ENCODE assay signal across 28 cellular contexts in the genomic region with DNA sequence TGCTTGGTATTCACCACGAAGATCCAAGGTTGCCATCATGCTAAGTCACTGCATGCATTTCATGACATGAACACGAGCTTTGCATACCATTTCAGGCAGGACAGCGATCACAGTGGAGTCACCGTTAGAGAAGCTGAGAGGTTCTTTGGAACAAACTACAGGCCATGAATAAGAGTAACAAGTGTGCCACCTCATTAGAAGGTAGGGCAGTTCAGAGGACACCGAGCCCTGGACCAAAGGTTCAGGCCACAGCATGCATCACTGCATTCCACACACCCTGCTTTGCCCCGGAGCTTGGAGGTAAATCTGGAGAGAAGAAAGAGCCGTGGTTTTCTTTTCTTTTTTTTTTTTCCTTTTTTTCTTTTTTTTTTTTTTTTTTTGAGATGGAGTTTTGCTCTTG.
DNase-seq lines count a peak whose midpoint lies in the region; ATAC-seq, FAIRE-seq and TF ChIP-seq lines count a peak whose summit lies in the region.
"Had no signal": no experiment of that assay in that cellular context is flagged by ENCODE, and none has a peak within 500 bp of the region (broad histone marks: within the 10 kb centered on the region; RNA-seq: fewer than 3 reads in every experiment).

No MANE protein-coding gene starts in this region.

- DNase-seq in EL = peak; percentile 42
- DNase-seq in RCC 7860 (ENCODE audit: low spot score) = peak; percentile 35
- DNase-seq in choroid plexus epithelial cell (ENCODE audit: low read depth) = peak; percentile 5
- peak; percentile 46 to 60 for DNase-seq in trophoblast cell
- DNase-seq in GM03348 (ENCODE audit: low spot score) = no peak
- no peak for DNase-seq in NCI-H2107 (lab: John Stamatoyannopoulos, UW)
- no peak for DNase-seq in PC-3
- DNase-seq in NCI-H1694 (lab: John Stamatoyannopoulos, UW) = no peak
- DNase-seq: activated CD4-positive, alpha-beta T cell treated with anti-CD3 and anti-CD28 coated beads for 36 hours; activated CD8-positive, alpha-beta memory T cell treated with anti-CD3 and anti-CD28 coated beads for 24 hours; activated gamma-delta T cell; activated naive CD8-positive, alpha-beta T cell treated with anti-CD3 and anti-CD28 coated beads, Interleukin-2, amount 10 ng/mL, durations not matched to agents 7 days and 5 days; activated T-cell treated with anti-CD3 and anti-CD28 coated beads, Interleukin-2, amount 50 U/mL, for 24 hours; C1 segment of cervical spinal cord; Caco-2; DND-41; left ventricle myocardium superior; midbrain; natural killer cell; NCI-H1105 treated with DMSO at 0.1 percent for 48 hours; NCI-H2029; NCI-H774; spleen; stimulated activated CD4-positive, alpha-beta T cell treated with anti-CD3 and anti-CD28 coated beads, Interleukin-2, amount 100 ng/mL, for 48 hours; upper lobe of right lung had no signal

- H4K8ac ChIP-seq in trophoblast cell (ENCODE audit: low read depth, low read length) = no peak overlapping the region

- H2BK12ac ChIP-seq in trophoblast cell (ENCODE audit: low read length) = peak overlapping the region; percentile 45

- peaks cover 0 to 12% of the 10 kb centered on the region in 2 experiments for H3K4me1 ChIP-seq in trophoblast cell (ENCODE audit: control insufficient read depth in 1 of 2, insufficient read depth in 2 of 2, low read length in 2 of 2)
- no peaks in the 10 kb centered on the region for H3K4me1 ChIP-seq in PC-3 (ENCODE audit: insufficient read depth, low read length)
- H3K4me1 ChIP-seq: spleen, upper lobe of right lung had no signal

- H2BK120ac ChIP-seq in trophoblast cell (ENCODE audit: insufficient read depth, low read length, poor library complexity) = no peak overlapping the region

- intact Hi-C loops in PC-3 (cut with micrococcal nuclease) = no loop called here

- no peak overlapping the region for H4K91ac ChIP-seq in trophoblast cell (ENCODE audit: low read depth, low read length)

- no peaks in the 10 kb centered on the region for H3F3A ChIP-seq in PC-3 (ENCODE audit: low read length, unreplicated experiment)

- H3K27me3 ChIP-seq in trophoblast cell (ENCODE audit: insufficient read depth, low read length) (no peaks in the 10 kb centered on the region), PC-3 (ENCODE audit: low read length) (peaks cover 16% of the 10 kb centered on the region; the same call in 1 of the 2 replicates)
- H3K27me3 ChIP-seq: upper lobe of right lung had no signal

- no peak overlapping the region for H3K4ac ChIP-seq in trophoblast cell (ENCODE audit: low read depth, low read length)

- CTCF ChIA-PET in PC-3 (lab: Charles Lee) = no interaction called here

- H3K9ac ChIP-seq in trophoblast cell (ENCODE audit: low read length) (no peak overlapping the region), PC-3 (ENCODE audit: low read length) (no peak overlapping the region)

- H3K4me2 ChIP-seq in trophoblast cell (ENCODE audit: low read length) (no peak overlapping the region), PC-3 (ENCODE audit: low read length) (no peak overlapping the region)

- H3K36me3 ChIP-seq in trophoblast cell (ENCODE audit: control insufficient read depth in 1 of 2, insufficient read depth in 2 of 2, low read length in 2 of 2) = no peaks in the 10 kb centered on the region
- H3K36me3 ChIP-seq in PC-3 (ENCODE audit: low read depth, low read length) = no peaks in the 10 kb centered on the region
- H3K36me3 ChIP-seq: spleen, upper lobe of right lung had no signal

- ATAC-seq in PC-3 = no peak
- ATAC-seq: activated CD4-positive, alpha-beta T cell treated with anti-CD3 and anti-CD28 coated beads for 36 hours; left ventricle myocardium superior; natural killer cell; Right ventricle myocardium inferior had no signal

- peak; percentile 25 for FAIRE-seq in RCC 7860 (lab: Jason Lieb, UNC)
- FAIRE-seq: GM12892, islet of Langerhans had no signal

- H3K23ac ChIP-seq in trophoblast cell (ENCODE audit: low read length) = no peak overlapping the region

- H3K18ac ChIP-seq in trophoblast cell (ENCODE audit: low read length) = no peak overlapping the region

- no peak overlapping the region for H2BK5ac ChIP-seq in trophoblast cell (ENCODE audit: low read depth, low read length, poor library complexity)

- H2AK5ac ChIP-seq in trophoblast cell (ENCODE audit: low read length) = no peak overlapping the region

- no peak for TF ChIP-seq CTCF in choroid plexus epithelial cell (conservative IDR thresholded peaks at IDR 0.05; ENCODE audit: low read depth, low read length)
- no peak for TF ChIP-seq CTCF in PC-3 (conservative IDR thresholded peaks at IDR 0.05; ENCODE audit: low read depth, low read length)

- no peak overlapping the region for H3K14ac ChIP-seq in trophoblast cell (ENCODE audit: low read length)

- H3K9me3 ChIP-seq in trophoblast cell (ENCODE audit: insufficient read depth, low read depth, low read length) (no peaks in the 10 kb centered on the region), PC-3 (ENCODE audit: low read length) (no peaks in the 10 kb centered on the region)
- H3K9me3 ChIP-seq: Caco-2, spleen, upper lobe of right lung had no signal

- H3K27ac ChIP-seq in trophoblast cell (ENCODE audit: low read depth, low read length) (no peak overlapping the region), PC-3 (ENCODE audit: low read length) (no peak overlapping the region)
- H3K27ac ChIP-seq: spleen, upper lobe of right lung had no signal

- no CpG with 5 or more reads among the region's 7 CpGs for WGBS in trophoblast cell (ENCODE audit: extremely low coverage, insufficient coverage, insufficient read length)

- POLR2A ChIA-PET in PC-3 (lab: Charles Lee; ENCODE audit: unreplicated experiment) = no interaction called here

- no peaks in the 10 kb centered on the region for H3K9me2 ChIP-seq in PC-3 (replicated peaks; ENCODE audit: low read length)

- H3K4me3 ChIP-seq in choroid plexus epithelial cell (ENCODE audit: low read depth, low read length) = no peak overlapping the region
- H3K4me3 ChIP-seq in trophoblast cell (ENCODE audit: low read depth, low read length) = no peak overlapping the region
- H3K4me3 ChIP-seq in PC-3 (ENCODE audit: low read length) = no peak overlapping the region
- H3K4me3 ChIP-seq: spleen, upper lobe of right lung had no signal

- H4K20me1 ChIP-seq in PC-3 (ENCODE audit: low read length) = no peaks in the 10 kb centered on the region

- H3K79me2 ChIP-seq in trophoblast cell (ENCODE audit: control insufficient read depth, insufficient read depth, low read length, poor library complexity) = no peaks in the 10 kb centered on the region
- no peaks in the 10 kb centered on the region for H3K79me2 ChIP-seq in PC-3 (ENCODE audit: low read length)

- no TSS peak for BruUV-seq in PC-3 (replicated peaks; lab: Mats Ljungman, UMichigan)

- no peak overlapping the region for H2AFZ ChIP-seq in trophoblast cell (ENCODE audit: insufficient read depth, low read length, poor library complexity)
- H2AFZ ChIP-seq in PC-3 (ENCODE audit: low read length) = no peak overlapping the region

- H3K79me1 ChIP-seq in trophoblast cell (ENCODE audit: low read length) = no peaks in the 10 kb centered on the region

- no peak overlapping the region for H4K12ac ChIP-seq in trophoblast cell (ENCODE audit: low read depth, low read length)

Comparison
In these comparisons a context has a peak if more than half of its experiments do, and no peak if none do; other contexts are left out.
1. DNase-seq: peak in EL (single experiment), RCC 7860 (single experiment), choroid plexus epithelial cell (single experiment) and trophoblast cell (2 of 2); none in GM03348 (single experiment), NCI-H2107 (single experiment), PC-3 (single experiment) and NCI-H1694 (single experiment).